1 cellular context compared by ENCODE assay signal in the genomic region with DNA sequence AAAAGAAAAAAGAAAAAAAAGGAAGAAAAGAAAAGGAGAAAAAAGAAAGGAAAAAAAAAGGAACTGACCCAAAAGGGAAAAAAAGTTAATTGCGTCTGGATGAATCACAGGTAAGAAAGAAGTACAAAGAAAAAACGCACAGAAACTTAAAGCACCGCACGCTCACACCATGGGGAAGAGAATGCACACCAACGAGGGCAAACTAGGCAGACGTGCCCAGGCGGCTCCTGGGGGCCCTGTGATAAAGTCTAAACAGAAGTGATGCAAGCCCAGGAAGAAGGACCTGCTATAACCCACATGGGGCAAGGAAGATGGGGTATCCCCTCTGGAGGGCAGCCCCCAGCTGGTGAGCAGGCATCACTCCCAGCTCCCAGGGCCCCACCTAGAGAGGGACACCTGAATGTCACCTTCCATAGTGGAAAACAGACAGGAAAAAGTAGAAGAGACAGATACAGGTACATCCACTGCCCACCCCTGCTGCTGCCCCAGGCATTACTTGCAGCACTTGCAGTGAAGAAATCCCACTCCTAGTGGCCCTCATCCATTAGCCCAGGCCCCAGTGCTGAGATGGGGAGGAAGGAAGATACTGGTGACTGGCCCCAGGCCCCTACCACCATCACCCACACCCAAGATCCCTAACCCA.
TF ChIP-seq lines count a peak whose summit lies in the region.

No MANE protein-coding gene starts in this region.

TF ChIP-seq in K562, 482 proteins besides CTCF, POLR2A, EP300 and RAD21:
- TF ChIP-seq HMGN3 (IDR thresholded peaks at IDR 0.05; ENCODE audit: borderline replicate concordance, extremely low read depth, insufficient read length, low read depth, low read length) (no peak), MTF1 (CRISPR knock-in tag; IDR thresholded peaks at IDR 0.05; ENCODE audit: borderline replicate concordance) (no peak), NCOA2 (IDR thresholded peaks at IDR 0.05; ENCODE audit: partially characterized antibody in 2 of 2) (no peak), HOMEZ (CRISPR knock-in tag; IDR thresholded peaks at IDR 0.05) (no peak), HDAC6 (IDR thresholded peaks at IDR 0.05; ENCODE audit: low read depth, low read length) (no peak), ZNF512 (tag; IDR thresholded peaks at IDR 0.05) (peak; percentile 48), ESRRA (IDR thresholded peaks at IDR 0.05; ENCODE audit: borderline replicate concordance, low read depth) (no peak), ZNF436 (CRISPR knock-in tag; IDR thresholded peaks at IDR 0.05) (no peak), MXD1 (CRISPR knock-in tag; IDR thresholded peaks at IDR 0.05; ENCODE audit: borderline replicate concordance, poor library complexity, severe bottlenecking) (no peak), POLR2AphosphoS5 (IDR thresholded peaks at IDR 0.05; ENCODE audit: control insufficient read depth, insufficient read depth, low read depth, low read length) (0 out of 2 replicates have a peak, but pooled peaks have one; percentile 21), GABPB2 (CRISPR knock-in tag; conservative IDR thresholded peaks at IDR 0.05) (no peak), CBX1 (IDR thresholded peaks at IDR 0.05; ENCODE audit: low read depth) (no peak), RAD51 (IDR thresholded peaks at IDR 0.05; ENCODE audit: borderline replicate concordance, low read depth) (no peak), LCOR (CRISPR knock-in tag; IDR thresholded peaks at IDR 0.05) (no peak), ZNF644 (tag; IDR thresholded peaks at IDR 0.05; ENCODE audit: low read depth) (no peak)
